22 cellular contexts compared by ENCODE assay signal in genomic region chr10:80526218-80526617, GRCh38. TPM values are rescaled to one million over a fixed set of nuclear protein-coding genes. Genes with fewer than 3 reads are reported as not detected.
DNase-seq lines count a peak whose midpoint lies in the region; ATAC-seq lines count a peak whose summit lies in the region.
"Had no signal": no experiment of that assay in that cellular context is flagged by ENCODE, and none has a peak within 500 bp of the region (broad histone marks: within the 10 kb centered on the region; RNA-seq: fewer than 3 reads in every experiment).

No MANE protein-coding gene starts in this region.

- H3K9me3 ChIP-seq in T-helper 17 cell (ENCODE audit: control insufficient read depth, low read length, poor library complexity, severe bottlenecking), result no peaks in the 10 kb centered on the region
- no peaks in the 10 kb centered on the region for H3K9me3 ChIP-seq in thymus (ENCODE audit: control insufficient read depth)
- H3K9me3 ChIP-seq: heart left ventricle, SJSA1, vagina had no signal

- no peaks in the 10 kb centered on the region for H3K4me1 ChIP-seq in thymus (ENCODE audit: control insufficient read depth, insufficient read depth, low read length)
- H3K4me1 ChIP-seq: parathyroid adenoma had no signal

- H3K27ac Mint-ChIP-seq in activated naive CD4-positive, alpha-beta T cell treated with anti-CD3 and anti-CD28 coated beads, Interleukin-2, amount 10 ng/mL, durations not matched to agents 7 days and 5 days, result peak overlapping the region; percentile 84
- peak overlapping the region; percentile 92 for H3K27ac Mint-ChIP-seq in T-helper 17 cell
- H3K27ac Mint-ChIP-seq in central memory CD8-positive, alpha-beta T cell (ENCODE audit: low read depth), result peak overlapping the region; percentile 8

- no peaks in the 10 kb centered on the region for H3K27me3 Mint-ChIP-seq in activated naive CD4-positive, alpha-beta T cell treated with anti-CD3 and anti-CD28 coated beads, Interleukin-2, amount 10 ng/mL, durations not matched to agents 7 days and 5 days
- H3K27me3 Mint-ChIP-seq in T-helper 17 cell, result no peaks in the 10 kb centered on the region
- H3K27me3 Mint-ChIP-seq in central memory CD8-positive, alpha-beta T cell, result no peaks in the 10 kb centered on the region
- H3K27me3 Mint-ChIP-seq: naive B cell had no signal

- peaks cover 2% of the 10 kb centered on the region for H3K36me3 ChIP-seq in thymus (ENCODE audit: control insufficient read depth, insufficient read depth)
- H3K36me3 ChIP-seq: vagina had no signal

- H3K4me1 Mint-ChIP-seq in activated naive CD4-positive, alpha-beta T cell treated with anti-CD3 and anti-CD28 coated beads, Interleukin-2, amount 10 ng/mL, durations not matched to agents 7 days and 5 days, result peaks cover 89% of the 10 kb centered on the region
- H3K4me1 Mint-ChIP-seq in T-helper 17 cell, result peaks cover 55% of the 10 kb centered on the region
- peaks cover 57% of the 10 kb centered on the region for H3K4me1 Mint-ChIP-seq in central memory CD8-positive, alpha-beta T cell

- peak overlapping the region; percentile 16 for H3K4me3 Mint-ChIP-seq in activated naive CD4-positive, alpha-beta T cell treated with anti-CD3 and anti-CD28 coated beads, Interleukin-2, amount 10 ng/mL, durations not matched to agents 7 days and 5 days
- H3K4me3 Mint-ChIP-seq in T-helper 17 cell, result peak overlapping the region; percentile 75
- no peak overlapping the region for H3K4me3 Mint-ChIP-seq in central memory CD8-positive, alpha-beta T cell
- H3K4me3 Mint-ChIP-seq: naive B cell had no signal

- no peaks in the 10 kb centered on the region for H3K9me3 Mint-ChIP-seq in activated naive CD4-positive, alpha-beta T cell treated with anti-CD3 and anti-CD28 coated beads, Interleukin-2, amount 10 ng/mL, durations not matched to agents 7 days and 5 days
- H3K9me3 Mint-ChIP-seq in central memory CD8-positive, alpha-beta T cell, result no peaks in the 10 kb centered on the region
- H3K9me3 Mint-ChIP-seq: naive B cell had no signal

- 85% methylated on average over 2 of the region's 2 CpGs for WGBS in thymus

- H3K36me3 Mint-ChIP-seq in activated naive CD4-positive, alpha-beta T cell treated with anti-CD3 and anti-CD28 coated beads, Interleukin-2, amount 10 ng/mL, durations not matched to agents 7 days and 5 days, result peaks cover 41% of the 10 kb centered on the region
- no peaks in the 10 kb centered on the region for H3K36me3 Mint-ChIP-seq in T-helper 17 cell (ENCODE audit: low read depth)
- H3K36me3 Mint-ChIP-seq in central memory CD8-positive, alpha-beta T cell (ENCODE audit: insufficient read depth), result peaks cover 11% of the 10 kb centered on the region
- H3K36me3 Mint-ChIP-seq: naive B cell had no signal

- H3K4me3 ChIP-seq in thymus (ENCODE audit: low read length), result no peak overlapping the region
- H3K4me3 ChIP-seq: heart left ventricle, SJSA1, vagina had no signal

- no peak for ATAC-seq in T-helper 17 cell
- ATAC-seq in central memory CD8-positive, alpha-beta T cell (replicated peaks; ENCODE audit: extremely low read depth, poor library complexity, severe bottlenecking), result no peak
- ATAC-seq: HCT116, right cardiac atrium had no signal

- peak; percentile 43 for DNase-seq in activated naive CD4-positive, alpha-beta T cell treated with anti-CD3 and anti-CD28 coated beads, Interleukin-2, amount 10 ng/mL, durations not matched to agents 7 days and 5 days
- no peak for DNase-seq in activated naive CD4-positive, alpha-beta T cell treated with Interleukin-2 at 50 U/mL for 16 hours
- DNase-seq in T-helper 17 cell (no peak), HK-2 (ENCODE audit: unreplicated experiment) (no peak), C1 segment of cervical spinal cord (lab: John Stamatoyannopoulos, UW) (no peak)
- DNase-seq in central memory CD8-positive, alpha-beta T cell (ENCODE audit: low spot score in 2 of 2), result no peak
- DNase-seq: cerebellar nuclear complex; COR-L47; heart left ventricle; KG1; left cardiac atrium; naive B cell; NCI-H146; NCI-H510A treated with DMSO at 0.1 percent for 48 hours; stimulated activated CD4-positive, alpha-beta T cell treated with anti-CD3 and anti-CD28 coated beads, Interleukin-4, amount 100 ng/mL, for 4 hours; WERI-Rb-1 had no signal

- no peaks in the 10 kb centered on the region for H3K27me3 ChIP-seq in thymus (ENCODE audit: control insufficient read depth, insufficient read depth)
- H3K27me3 ChIP-seq: heart left ventricle, SJSA1, vagina had no signal

- H3K27ac ChIP-seq in thymus (ENCODE audit: low read depth), result peak overlapping the region; percentile 67
- H3K27ac ChIP-seq: parathyroid adenoma, SJSA1, vagina, WERI-Rb-1 had no signal

- CTCF ChIA-PET in activated naive CD4-positive, alpha-beta T cell treated with anti-CD3 and anti-CD28 coated beads, Interleukin-2, amount 10 ng/mL, durations not matched to agents 7 days and 5 days (lab: Charles Lee), result interaction anchor here (1.0 to 2.3 kb wide), 3 partner anchors 16 to 82 kb away, joined by 3 to 10 read pairs (median 6); no protein-coding TSS in a partner anchor

RNA-seq across cellular contexts. Expression of gene SH2D4B, which starts 11.5 kb away (rescaled TPM):
- total RNA-seq in T-helper 17 cell, result under 1 TPM; 0.18 to 0.30 TPM
- 0.18 TPM for polyA plus RNA-seq in thymus
- total RNA-seq: right cardiac atrium, vagina had no signal
- polyA plus RNA-seq: heart left ventricle, right cardiac atrium had no signal

Comparison
In these comparisons a context has a peak if more than half of its experiments do, and no peak if none do; other contexts are left out.
1. H3K27ac Mint-ChIP-seq: peak in every context shown above with its lines; median percentile 92 in T-helper 17 cell; 84 in activated naive CD4-positive, alpha-beta T cell treated with anti-CD3 and anti-CD28 coated beads, Interleukin-2, amount 10 ng/mL, durations not matched to agents 7 days and 5 days; 8 in central memory CD8-positive, alpha-beta T cell.